27 cellular contexts compared by ENCODE assay signal in genomic region chr3:48789665-48790064, GRCh38.
"Had no signal": no experiment of that assay in that cellular context is flagged by ENCODE, and none has a peak within 500 bp of the region (broad histone marks: within the 10 kb centered on the region; RNA-seq: fewer than 3 reads in every experiment).

No MANE protein-coding gene starts in this region.

- H3K4me1 ChIP-seq: adrenal gland, breast epithelium had no signal

- H3K27ac ChIP-seq: adrenal gland, breast epithelium, SK-N-MC had no signal

- H3K27ac Mint-ChIP-seq: activated CD4-positive, alpha-beta T cell treated with anti-CD3 and anti-CD28 coated beads, Interleukin-2, amount 10 ng/mL, durations not matched to agents 24 days and 14 days; activated CD8-positive, alpha-beta memory T cell treated with anti-CD3 and anti-CD28 coated beads, Interleukin-2, amount 10 ng/mL, durations not matched to agents 7 days and 5 days; activated naive CD8-positive, alpha-beta T cell treated with anti-CD3 and anti-CD28 coated beads, Interleukin-2, amount 10 ng/mL, durations not matched to agents 7 days and 5 days; WTC11 had no signal

- H3K4me3 ChIP-seq: adrenal gland, breast epithelium, SK-N-MC had no signal

- H3K36me3 ChIP-seq: breast epithelium had no signal

- H3K9me3 ChIP-seq: adrenal gland, breast epithelium had no signal

- H3K27me3 Mint-ChIP-seq: activated CD4-positive, alpha-beta T cell treated with anti-CD3 and anti-CD28 coated beads, Interleukin-2, amount 10 ng/mL, durations not matched to agents 24 days and 14 days; activated CD8-positive, alpha-beta memory T cell treated with anti-CD3 and anti-CD28 coated beads, Interleukin-2, amount 10 ng/mL, durations not matched to agents 7 days and 5 days; activated naive CD8-positive, alpha-beta T cell treated with anti-CD3 and anti-CD28 coated beads, Interleukin-2, amount 10 ng/mL, durations not matched to agents 7 days and 5 days had no signal

- H3K27me3 ChIP-seq: adrenal gland, breast epithelium had no signal

- H3K36me3 Mint-ChIP-seq: WTC11 had no signal

- H3K4me1 Mint-ChIP-seq: WTC11 had no signal

- H3K9me3 Mint-ChIP-seq: activated CD4-positive, alpha-beta T cell treated with anti-CD3 and anti-CD28 coated beads, Interleukin-2, amount 10 ng/mL, durations not matched to agents 24 days and 14 days; activated naive CD8-positive, alpha-beta T cell treated with anti-CD3 and anti-CD28 coated beads, Interleukin-2, amount 10 ng/mL, durations not matched to agents 7 days and 5 days; T-helper 2 cell treated with Interferon-gamma antibody and Interleukin-4, amounts not matched to agents 5 μg/mL and 100 μg/mL, for 36 hours; WTC11 had no signal

- DNase-seq: activated CD4-positive, alpha-beta T cell treated with anti-CD3 and anti-CD28 coated beads, Interleukin-2, amount 10 ng/mL, durations not matched to agents 24 days and 14 days; activated CD4-positive, alpha-beta T cell treated with anti-CD3 and anti-CD28 coated beads, Interleukin-2, amount 50 U/mL, for 48 hours; activated CD4-positive, CD25-positive, alpha-beta regulatory T cell treated with anti-CD3 and anti-CD28 coated beads, Interleukin-2, amount 50 U/mL, for 72 hours; activated CD8-positive, alpha-beta memory T cell treated with anti-CD3 and anti-CD28 coated beads, Interleukin-2, amount 10 ng/mL, durations not matched to agents 7 days and 5 days; activated effector memory CD4-positive, alpha-beta T cell treated with Interleukin-2 at 50 U/mL for 16 hours; activated naive CD4-positive, alpha-beta T cell; activated naive CD8-positive, alpha-beta T cell treated with anti-CD3 and anti-CD28 coated beads, Interleukin-2, amount 10 ng/mL, durations not matched to agents 7 days and 5 days; anterior cingulate cortex; caudate nucleus; Kasumi-1; NCI-H1105 treated with DMSO at 0.1 percent for 48 hours; NCI-H1436 treated with DMSO at 0.1 percent for 48 hours; NCI-H187; NCI-H2081; NCI-H510A treated with DMSO at 0.1 percent for 48 hours; NCI-H69; NK-92 treated with Interleukin-12 subunit alpha and Interleukin-12 subunit beta, amount 100 ng/mL, for 24 hours; OCI-M1; RPMI8226; T-helper 1 cell had no signal

- ATAC-seq: activated CD8-positive, alpha-beta memory T cell treated with anti-CD3 and anti-CD28 coated beads, Interleukin-2, amount 10 ng/mL, durations not matched to agents 7 days and 5 days; Panc1; Right ventricle myocardium inferior; WTC11 had no signal

- H3K4me3 Mint-ChIP-seq: activated CD4-positive, alpha-beta T cell treated with anti-CD3 and anti-CD28 coated beads, Interleukin-2, amount 10 ng/mL, durations not matched to agents 24 days and 14 days; activated CD8-positive, alpha-beta memory T cell treated with anti-CD3 and anti-CD28 coated beads, Interleukin-2, amount 10 ng/mL, durations not matched to agents 7 days and 5 days; activated naive CD8-positive, alpha-beta T cell treated with anti-CD3 and anti-CD28 coated beads, Interleukin-2, amount 10 ng/mL, durations not matched to agents 7 days and 5 days; T-helper 2 cell treated with Interferon-gamma antibody and Interleukin-4, amounts not matched to agents 5 μg/mL and 100 μg/mL, for 36 hours; WTC11 had no signal
